Comparison of ENCODE assay signal across 24 cellular contexts in the genomic region with DNA sequence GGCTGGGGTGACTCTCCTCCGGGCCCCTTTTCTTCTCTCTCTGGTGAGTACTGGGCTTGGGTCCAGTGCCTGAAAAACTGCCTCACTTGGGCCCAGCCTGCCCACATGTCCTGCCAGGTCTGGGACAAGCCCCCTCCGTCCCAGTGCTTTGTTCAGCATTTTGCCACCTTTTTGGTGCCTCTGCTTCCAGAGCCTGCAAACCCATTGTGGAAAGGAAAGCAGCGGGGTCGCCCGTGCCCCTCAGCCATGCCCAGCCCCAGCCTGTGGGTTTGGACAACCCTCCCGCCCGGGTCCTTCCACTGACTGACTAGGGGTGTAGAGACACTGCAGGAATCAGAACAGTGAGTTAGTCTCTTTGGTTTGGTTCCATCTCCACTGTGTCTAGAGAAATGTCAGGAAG.
"Had no signal": no experiment of that assay in that cellular context is flagged by ENCODE, and none has a peak within 500 bp of the region (broad histone marks: within the 10 kb centered on the region; RNA-seq: fewer than 3 reads in every experiment).

No MANE protein-coding gene starts in this region.

- DNase-seq: activated CD4-positive, alpha-beta memory T cell treated with anti-CD3 and anti-CD28 coated beads, Interleukin-2, amount 10 ng/mL, durations not matched to agents 7 days and 5 days; activated CD4-positive, alpha-beta T cell treated with anti-CD3 and anti-CD28 coated beads, Interleukin-2, amount 10 ng/mL, durations not matched to agents 7 days and 5 days; activated effector memory CD4-positive, alpha-beta T cell treated with anti-CD3 and anti-CD28 coated beads, Interleukin-2, amount 50 U/mL, for 16 hours; activated naive CD4-positive, alpha-beta T cell treated with anti-CD3 and anti-CD28 coated beads, Interleukin-2, amount 50 U/mL, for 16 hours; amniotic stem cell; left cardiac atrium; left ventricle myocardium superior; mucosa of descending colon; ovary; sigmoid colon; small intestine; stimulated activated CD4-positive, alpha-beta T cell treated with anti-CD3 and anti-CD28 coated beads, Interleukin-1b, Interleukin-23, amount 100 ng/mL, for 48 hours; stimulated activated naive CD4-positive, alpha-beta T cell treated with Interleukin-2 at 50 U/mL for 16 hours; T-helper 17 cell; T1000; WERI-Rb-1 had no signal

- H3K36me3 ChIP-seq: neutrophil, ovary, prostate gland, sigmoid colon, tibial nerve, WERI-Rb-1 had no signal

- H3K9me3 Mint-ChIP-seq: activated CD4-positive, alpha-beta memory T cell treated with anti-CD3 and anti-CD28 coated beads, Interleukin-2, amount 10 ng/mL, durations not matched to agents 7 days and 5 days; activated CD4-positive, alpha-beta T cell treated with anti-CD3 and anti-CD28 coated beads, Interleukin-2, amount 10 ng/mL, durations not matched to agents 7 days and 5 days; central memory CD8-positive, alpha-beta T cell; dendritic cell treated with granulocyte-macrophage colony-stimulating factor and Interleukin-4, amounts not matched to agents 40 ng/mL and 50 ng/mL, for 4 days; nephron had no signal

- H3K4me3 Mint-ChIP-seq: activated CD4-positive, alpha-beta memory T cell treated with anti-CD3 and anti-CD28 coated beads, Interleukin-2, amount 10 ng/mL, durations not matched to agents 7 days and 5 days; activated CD4-positive, alpha-beta T cell treated with anti-CD3 and anti-CD28 coated beads, Interleukin-2, amount 10 ng/mL, durations not matched to agents 7 days and 5 days; dendritic cell treated with granulocyte-macrophage colony-stimulating factor and Interleukin-4, amounts not matched to agents 40 ng/mL and 50 ng/mL, for 4 days; nephron had no signal

- H3K27ac ChIP-seq: epithelial cell of prostate, neutrophil, ovary, prostate gland, sigmoid colon, tibial nerve, WERI-Rb-1 had no signal

- H3K4me1 ChIP-seq: prostate gland, sigmoid colon, tibial nerve had no signal

- H3K27me3 ChIP-seq: ovary, sigmoid colon, tibial nerve had no signal

- H3K9me3 ChIP-seq: mucosa of descending colon, neutrophil, ovary, prostate gland, sigmoid colon, tibial nerve had no signal

- H3K27me3 Mint-ChIP-seq: activated CD4-positive, alpha-beta memory T cell treated with anti-CD3 and anti-CD28 coated beads, Interleukin-2, amount 10 ng/mL, durations not matched to agents 7 days and 5 days; central memory CD8-positive, alpha-beta T cell had no signal

- ATAC-seq: activated CD4-positive, CD25-positive, alpha-beta regulatory T cell treated with anti-CD3 and anti-CD28 coated beads, Interleukin-2, amount 50 U/mL, for 24 hours; left cardiac atrium; left ventricle myocardium superior; mucosa of descending colon had no signal

- H3K27ac Mint-ChIP-seq: activated CD4-positive, alpha-beta memory T cell treated with anti-CD3 and anti-CD28 coated beads, Interleukin-2, amount 10 ng/mL, durations not matched to agents 7 days and 5 days; dendritic cell treated with granulocyte-macrophage colony-stimulating factor and Interleukin-4, amounts not matched to agents 40 ng/mL and 50 ng/mL, for 4 days; nephron had no signal

- H3K4me3 ChIP-seq: mucosa of descending colon, ovary, prostate gland, sigmoid colon, tibial nerve had no signal
